In the genomic region with DNA sequence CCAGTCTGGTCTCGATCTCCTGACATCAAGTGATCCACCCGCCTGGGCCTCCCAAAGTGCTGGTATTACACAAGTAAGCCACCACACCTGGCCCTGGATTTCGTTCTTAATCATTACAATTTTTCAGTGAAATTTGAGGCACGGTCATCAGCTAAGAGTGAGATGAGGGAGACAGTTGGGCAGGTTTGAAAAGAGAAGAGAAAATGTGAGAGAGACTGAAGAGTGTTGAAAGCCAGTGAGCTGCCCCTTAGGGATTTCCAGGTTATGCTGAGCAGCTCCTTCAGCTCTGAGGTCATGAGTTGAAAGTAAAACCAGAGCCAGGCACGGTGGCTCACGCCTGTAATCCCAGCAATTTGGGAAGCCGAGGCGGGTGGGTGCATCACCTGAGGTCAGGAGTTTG, we compare ENCODE assay signal across 25 cellular contexts. TPM values are rescaled to one million over a fixed set of nuclear protein-coding genes. Genes with fewer than 3 reads are reported as not detected.
DNase-seq lines count a peak whose midpoint lies in the region; ATAC-seq, FAIRE-seq and TF ChIP-seq lines count a peak whose summit lies in the region.
"Had no signal": no experiment of that assay in that cellular context is flagged by ENCODE, and none has a peak within 500 bp of the region (broad histone marks: within the 10 kb centered on the region; RNA-seq: fewer than 3 reads in every experiment).

No MANE protein-coding gene starts in this region.

- intact Hi-C loops in K562 (cut with micrococcal nuclease), result loop anchor here (10.0 kb wide), 2 partner anchors 146 to 154 kb away; a partner anchor contains a TSS

- peaks cover 5 to 14% of the 10 kb centered on the region in 2 experiments for H3K4me1 ChIP-seq in K562 (replicated peaks in 1 of 2; ENCODE audit: control insufficient read depth in 2 of 2, insufficient read depth in 2 of 2, low read length in 2 of 2)
- no peaks in the 10 kb centered on the region for H3K4me1 ChIP-seq in Peyer's patch

- peak overlapping the region in 1 of 2 experiments; percentile 38; a peak in 1 of 4 replicates for H3K9ac ChIP-seq in K562 (ENCODE audit: insufficient read depth in 1 of 2, low read depth in 2 of 2, low read length in 2 of 2)

- TF ChIP-seq EP300 in K562 (IDR thresholded peaks at IDR 0.05; ENCODE audit: low read length), result no peak

- H3K79me2 ChIP-seq in K562 (ENCODE audit: control insufficient read depth, insufficient read depth, low read length), result no peaks in the 10 kb centered on the region

- H4K20me1 ChIP-seq in K562 (replicated peaks; ENCODE audit: control insufficient read depth, insufficient read depth, low read length), result no peaks in the 10 kb centered on the region

- no peak overlapping the region for H3K27ac ChIP-seq in K562 (ENCODE audit: extremely low read depth, low read depth, low read length)
- H3K27ac ChIP-seq in RWPE1, result no peak overlapping the region
- no peak overlapping the region for H3K27ac ChIP-seq in Peyer's patch
- H3K27ac ChIP-seq: spleen, transverse colon had no signal

- DNase-seq in GM13976 (ENCODE audit: low spot score), result peak; percentile 63
- no peak for DNase-seq in K562 (ENCODE audit: extremely low read depth in 1 of 4, low spot score in 3 of 4)
- DNase-seq in RWPE1 (ENCODE audit: low spot score), result no peak
- no peak for DNase-seq in NCI-H2081 treated with DMSO at 0.1 percent for 48 hours (lab: John Stamatoyannopoulos, UW)
- no peak for DNase-seq in amygdala (lab: John Stamatoyannopoulos, UW)
- DNase-seq in Peyer's patch, result no peak
- DNase-seq: activated CD8-positive, alpha-beta T cell treated with anti-CD3 and anti-CD28 coated beads for 36 hours; activated naive CD4-positive, alpha-beta T cell treated with anti-CD3 and anti-CD28 coated beads for 36 hours; activated T-cell treated with anti-CD3 and anti-CD28 coated beads, Interleukin-2, amount 50 U/mL, for 4 hours; CD4-positive, alpha-beta T cell; DMS 273 treated with DMSO at 0.1 percent for 48 hours; glutamatergic neuron; kidney glomerular epithelial cell; MV-4-11; NCI-H1694 treated with DMSO at 0.1 percent for 48 hours; NCI-H774; Right ventricle myocardium superior; spleen; stimulated activated CD4-positive, alpha-beta T cell treated with anti-CD3 and anti-CD28 coated beads, Interleukin-4, amount 100 ng/mL, for 1 hour; T1000; transverse colon had no signal

- H3K4me3 ChIP-seq in K562, result no peak overlapping the region
- H3K4me3 ChIP-seq in Peyer's patch, result no peak overlapping the region
- H3K4me3 ChIP-seq: GM23338, spleen, transverse colon had no signal

- TF ChIP-seq RAD21 in K562 (CRISPR knock-in tag; conservative IDR thresholded peaks at IDR 0.05 in 1 of 2, IDR thresholded peaks at IDR 0.05 in 1 of 2), result no peak

- H3K36me3 ChIP-seq in K562 (ENCODE audit: control insufficient read depth, insufficient read depth, low read length) (no peaks in the 10 kb centered on the region), Peyer's patch (no peaks in the 10 kb centered on the region)
- H3K36me3 ChIP-seq: spleen, transverse colon had no signal

- TF ChIP-seq CTCF in GM13976 (IDR thresholded peaks at IDR 0.05; ENCODE audit: borderline replicate concordance, control extremely low read depth, extremely low read depth, insufficient read depth, missing control alignments) (no peak), K562 (IDR thresholded peaks at IDR 0.05 in 2 of 3, conservative IDR thresholded peaks at IDR 0.05 in 1 of 3; ENCODE audit: insufficient read depth in 2 of 3, low read depth in 1 of 3, low read length in 3 of 3) (no peak), RWPE1 (conservative IDR thresholded peaks at IDR 0.05; ENCODE audit: low read depth) (no peak), Peyer's patch (IDR thresholded peaks at IDR 0.05) (no peak)

- POLR2A ChIA-PET in K562 (lab: Yijun Ruan, JAX), result interaction anchor here (1.0 kb wide), 1 partner anchor 15 kb away, joined by 3 read pairs; no protein-coding TSS in a partner anchor
- POLR2A ChIA-PET in RWPE1 (lab: Yijun Ruan, JAX; ENCODE audit: low non-redundant PET), result no interaction called here

- no peaks in the 10 kb centered on the region for H3K9me1 ChIP-seq in K562 (ENCODE audit: control insufficient read depth, insufficient read depth, low read length)

- FAIRE-seq in K562 (lab: Jason Lieb, UNC), result no peak

- in situ Hi-C loops in GM13976 (cut with MboI; ENCODE audit: low sequenced_read_pairs, unreplicated experiment) (no loop called here), K562 (cut with MboI) (no loop called here)

- ATAC-seq in GM19025 (IDR thresholded peaks at IDR 0.05; ENCODE audit: low read depth, unreplicated experiment), result peak; percentile 27
- peak; percentile 24 for ATAC-seq in HG02763 (IDR thresholded peaks at IDR 0.05; ENCODE audit: unreplicated experiment)
- ATAC-seq in K562, result no peak; the same call in 2 of the 3 replicates
- ATAC-seq: activated CD8-positive, alpha-beta T cell treated with anti-CD3 and anti-CD28 coated beads for 36 hours; activated T-cell treated with anti-CD3 and anti-CD28 coated beads, Interleukin-2, amount 50 U/mL, for 4 hours; GM23338; WTC11 had no signal

- H3K4me2 ChIP-seq in K562 (ENCODE audit: insufficient read depth, low read length), result no peak overlapping the region
- H3K4me2 ChIP-seq: GM23338 had no signal

- 56% methylated on average over 8 of the region's 8 CpGs for WGBS in K562 (ENCODE audit: insufficient coverage, low coverage, missing lambda C conversion rate)

- H3K27me3 ChIP-seq in K562 (ENCODE audit: control insufficient read depth in 2 of 2, insufficient read depth in 2 of 2, low read length in 2 of 2) (no peaks in the 10 kb centered on the region), Peyer's patch (no peaks in the 10 kb centered on the region)
- H3K27me3 ChIP-seq: spleen, transverse colon had no signal

- no peak for TF ChIP-seq POLR2A in K562 (conservative IDR thresholded peaks at IDR 0.05)
- TF ChIP-seq POLR2A in Peyer's patch (IDR thresholded peaks at IDR 0.05), result no peak

- CTCF ChIA-PET in K562 (lab: Yijun Ruan, JAX; ENCODE audit: low intra/inter-chr PET ratio), result no interaction called here
- CTCF ChIA-PET in RWPE1 (lab: Yijun Ruan, JAX), result no interaction called here

- no TSS peak for BruUV-seq in K562 (replicated peaks; lab: Mats Ljungman, UMichigan)

- peak overlapping the region; percentile 57 for H2AFZ ChIP-seq in K562 (ENCODE audit: low read depth, low read length)

- H3K9me3 ChIP-seq in K562 (replicated peaks; ENCODE audit: control insufficient read depth, insufficient read depth, low read depth, low read length) (peaks cover 4% of the 10 kb centered on the region; the same call in 1 of the 2 replicates), Peyer's patch (no peaks in the 10 kb centered on the region)
- H3K9me3 ChIP-seq: spleen, transverse colon had no signal

RNA-seq across cellular contexts. Expression of a gene that starts 5.9 kb away (rescaled TPM):
- total RNA-seq in K562 (2011; cell fraction: chromatin; rRNA removed; ENCODE audit: low replicate concordance), result 10.8 and 56.6 TPM in 2 replicates
- total RNA-seq in K562 (2011; cell fraction: nucleolus; rRNA removed), result 6.5 and 9.1 TPM in 2 replicates
- 12.4 and 15.1 TPM in 2 replicates for total RNA-seq in K562 (2011; cell fraction: nucleoplasm; rRNA removed)
- total RNA-seq in K562 (2014; rRNA removed) (18.8 and 18.9 TPM in 2 replicates), K562 (2014; rRNA removed; fragmentation: Illumina TruSeq; extraction: Trizol) (35.3 and 41.9 TPM in 2 replicates), K562 (2015; rRNA removed; fragmentation: Illumina TruSeq; extraction: Trizol) (33.1 and 35.8 TPM in 2 replicates), K562 (2021) (20.9 and 21.2 TPM in 2 replicates), Peyer's patch (10 to 100 TPM; 12.6 to 56.1 (median 21.0) TPM)
- polyA plus RNA-seq in K562 (2011; rRNA removed) (18.9 and 27.2 TPM in 2 replicates), K562 (2014; fragmentation: Illumina TruSeq; extraction: Trizol) (29.1 and 37.7 TPM in 2 replicates), K562 (2014; fragmentation: Nextera tagmentation; extraction: Ambion mirVana) (10 to 100 TPM; 13.9 to 17.3 TPM), K562 (2014; rRNA removed) (22.4 and 23.7 TPM in 2 replicates)
- polyA plus RNA-seq in K562 (2011; cell fraction: cytosol; rRNA removed), result 4.6 and 8.1 TPM in 2 replicates
- polyA plus RNA-seq in K562 (2011; cell fraction: nucleus; rRNA removed), result 8.0 and 9.4 TPM in 2 replicates
- polyA plus RNA-seq in K562 (2012), result 13.3 and 21.1 TPM in 2 replicates
- polyA minus RNA-seq in K562 (2011; rRNA and poly(A)+ RNA removed), result 43.1 and 43.5 TPM in 2 replicates
- 10.0 and 15.4 TPM in 2 replicates for polyA minus RNA-seq in K562 (2011; cell fraction: cytosol; rRNA and poly(A)+ RNA removed)
- polyA minus RNA-seq in K562 (2011; cell fraction: nucleus; rRNA and poly(A)+ RNA removed), result 9.0 and 18.8 TPM in 2 replicates

RNA-seq across cellular contexts. Expression of a gene that starts 20.2 kb away (rescaled TPM):
- total RNA-seq in K562 (2011; cell fraction: chromatin; rRNA removed; ENCODE audit: low replicate concordance), result 53.9 and 59.3 TPM in 2 replicates
- 34.9 and 37.9 TPM in 2 replicates for total RNA-seq in K562 (2011; cell fraction: nucleolus; rRNA removed)
- total RNA-seq in K562 (2011; cell fraction: nucleoplasm; rRNA removed), result 19.8 and 21.9 TPM in 2 replicates
- total RNA-seq in K562 (2014; rRNA removed) (4.8 and 7.1 TPM in 2 replicates), K562 (2014; rRNA removed; fragmentation: Illumina TruSeq; extraction: Trizol) (6.8 and 8.4 TPM in 2 replicates), K562 (2015; rRNA removed; fragmentation: Illumina TruSeq; extraction: Trizol) (5.3 and 6.1 TPM in 2 replicates), K562 (2021) (9.3 and 11.3 TPM in 2 replicates), Peyer's patch (10 to 100 TPM; 18.4 to 32.1 (median 24.2) TPM)
- polyA plus RNA-seq in K562 (2011; rRNA removed) (19.7 and 20.2 TPM in 2 replicates), K562 (2014; fragmentation: Illumina TruSeq; extraction: Trizol) (10.0 TPM in 2 replicates), K562 (2014; fragmentation: Nextera tagmentation; extraction: Ambion mirVana) (1 to 10 TPM; 3.1 to 3.3 TPM), K562 (2014; rRNA removed) (7.6 and 9.1 TPM in 2 replicates)
- 16.9 and 35.7 TPM in 2 replicates for polyA plus RNA-seq in K562 (2011; cell fraction: cytosol; rRNA removed)
- 15.8 and 16.6 TPM in 2 replicates for polyA plus RNA-seq in K562 (2011; cell fraction: nucleus; rRNA removed)
- polyA plus RNA-seq in K562 (2012), result 5.5 and 8.5 TPM in 2 replicates
- polyA minus RNA-seq in K562 (2011; rRNA and poly(A)+ RNA removed), result 45.7 and 73.0 TPM in 2 replicates
- 30.4 and 38.1 TPM in 2 replicates for polyA minus RNA-seq in K562 (2011; cell fraction: cytosol; rRNA and poly(A)+ RNA removed)
- 14.7 and 35.8 TPM in 2 replicates for polyA minus RNA-seq in K562 (2011; cell fraction: nucleus; rRNA and poly(A)+ RNA removed)
